11 cellular contexts compared by ENCODE assay signal in the genomic region with DNA sequence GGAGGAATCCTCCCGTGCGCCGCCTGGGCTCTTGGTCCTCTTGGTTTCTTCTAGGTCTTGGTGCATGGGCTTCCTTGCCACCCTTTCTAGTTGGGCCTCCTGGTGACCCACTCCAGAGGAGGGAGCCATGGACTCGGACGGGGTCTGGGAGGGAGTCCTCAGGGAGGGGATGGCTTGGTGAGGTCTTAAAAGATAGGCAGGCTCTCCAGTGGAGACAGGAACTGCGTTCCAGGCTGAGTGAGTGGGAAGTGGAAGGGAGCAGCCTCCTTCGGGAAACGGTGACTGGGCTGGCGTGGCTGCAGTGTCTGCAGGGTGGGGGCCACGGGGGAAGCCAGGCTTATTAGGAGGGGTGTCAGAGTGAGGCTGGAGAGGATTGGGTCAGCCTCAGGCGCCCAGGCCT.
"Had no signal": no experiment of that assay in that cellular context is flagged by ENCODE, and none has a peak within 500 bp of the region (broad histone marks: within the 10 kb centered on the region; RNA-seq: fewer than 3 reads in every experiment).

No MANE protein-coding gene starts in this region.

- H3K9me3 Mint-ChIP-seq: natural killer cell treated with Interleukin-12 subunit alpha and Interleukin-12 subunit beta and Interleukin-15 and Interleukin-18, amount 100 ng/mL, for 72 hours had no signal

- ATAC-seq: natural killer cell treated with Interleukin-12 subunit alpha and Interleukin-12 subunit beta and Interleukin-15 and Interleukin-18, amount 100 ng/mL, for 72 hours; right lobe of liver had no signal

- H3K36me3 ChIP-seq: adrenal gland, esophagus squamous epithelium, right lobe of liver, SJSA1 had no signal

- DNase-seq: activated CD4-positive, alpha-beta T cell treated with anti-CD3 and anti-CD28 coated beads, Interleukin-2, amount 10 ng/mL, durations not matched to agents 24 days and 14 days; activated CD8-positive, alpha-beta memory T cell treated with anti-CD3 and anti-CD28 coated beads for 24 hours; activated naive CD4-positive, alpha-beta T cell treated with Interleukin-2 at 50 U/mL for 16 hours; adrenal gland; esophagus squamous epithelium; hypothalamus; kidney glomerular epithelial cell; mesenchymal stem cell had no signal

- H3K9me3 ChIP-seq: adrenal gland, right lobe of liver, SJSA1 had no signal

- H3K4me3 ChIP-seq: adrenal gland, esophagus squamous epithelium, right lobe of liver, SJSA1 had no signal

- H3K4me1 Mint-ChIP-seq: activated CD4-positive, alpha-beta T cell treated with anti-CD3 and anti-CD28 coated beads, Interleukin-2, amount 10 ng/mL, durations not matched to agents 24 days and 14 days had no signal

- H3K27ac Mint-ChIP-seq: activated CD4-positive, alpha-beta T cell treated with anti-CD3 and anti-CD28 coated beads, Interleukin-2, amount 10 ng/mL, durations not matched to agents 24 days and 14 days; natural killer cell treated with Interleukin-12 subunit alpha and Interleukin-12 subunit beta and Interleukin-15 and Interleukin-18, amount 100 ng/mL, for 72 hours had no signal

- H3K27me3 ChIP-seq: adrenal gland, right lobe of liver had no signal

- H3K4me3 Mint-ChIP-seq: activated CD4-positive, alpha-beta T cell treated with anti-CD3 and anti-CD28 coated beads, Interleukin-2, amount 10 ng/mL, durations not matched to agents 24 days and 14 days; natural killer cell treated with Interleukin-12 subunit alpha and Interleukin-12 subunit beta and Interleukin-15 and Interleukin-18, amount 100 ng/mL, for 72 hours had no signal

- H3K4me1 ChIP-seq: adrenal gland, esophagus squamous epithelium, SJSA1 had no signal

- H3K27ac ChIP-seq: adrenal gland, esophagus squamous epithelium, right lobe of liver, SJSA1 had no signal
